8 cellular contexts compared by ENCODE assay signal in the genomic region with DNA sequence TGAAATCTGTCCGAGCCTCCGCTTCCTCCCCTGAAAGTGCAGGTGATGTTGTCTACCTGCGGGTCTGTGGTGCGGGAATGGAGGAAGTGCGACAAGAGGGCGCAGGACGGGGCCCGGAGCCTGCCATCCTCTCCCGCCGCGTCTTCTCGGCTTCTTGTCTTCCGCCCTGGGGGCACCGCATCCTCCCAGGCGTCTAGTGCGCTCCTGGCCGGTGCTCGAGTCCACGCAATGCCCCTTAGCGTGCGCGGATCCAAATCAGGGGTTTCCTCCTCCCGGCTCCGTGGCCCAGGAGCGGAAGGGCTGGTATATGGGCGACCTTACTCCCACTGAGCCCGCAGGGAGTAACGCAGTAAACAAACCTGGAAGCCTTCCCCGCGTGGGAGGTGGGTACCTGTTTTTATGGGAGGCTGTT. TPM values are rescaled to one million over a fixed set of nuclear protein-coding genes. Genes with fewer than 3 reads are reported as not detected.
DNase-seq lines count a peak whose midpoint lies in the region; ATAC-seq, FAIRE-seq and TF ChIP-seq lines count a peak whose summit lies in the region.

No MANE protein-coding gene starts in this region.

- H3K4me3 ChIP-seq in RWPE2 (ENCODE audit: severe bottlenecking), result peak overlapping the region; percentile 54
- H3K4me3 ChIP-seq in astrocyte of the spinal cord (ENCODE audit: low read depth, low read length), result peak overlapping the region; percentile 95
- H3K4me3 ChIP-seq in kidney (ENCODE audit: low read length in 2 of 2), result peak overlapping the region; percentile 84 to 95

- H3K27me3 ChIP-seq in RWPE2 (ENCODE audit: insufficient read depth, poor library complexity, severe bottlenecking), result no peaks in the 10 kb centered on the region

- no peaks in the 10 kb centered on the region for H3K4me1 ChIP-seq in ES-I3 (ENCODE audit: insufficient read depth, low read length)
- H3K4me1 ChIP-seq in RWPE2 (ENCODE audit: insufficient read depth, poor library complexity, severe bottlenecking), result no peaks in the 10 kb centered on the region
- no peaks in the 10 kb centered on the region for H3K4me1 ChIP-seq in kidney (ENCODE audit: control insufficient read depth in 1 of 2, insufficient read depth in 1 of 2, low read depth in 1 of 2, low read length in 2 of 2)

- H3K27ac ChIP-seq in RWPE2 (ENCODE audit: poor library complexity, severe bottlenecking) (peak overlapping the region; percentile 54), kidney (ENCODE audit: low read depth in 2 of 2, low read length in 2 of 2) (peak overlapping the region; percentile 82 to 85)

- peak; percentile 22 for ATAC-seq in HG02759 (IDR thresholded peaks at IDR 0.05; ENCODE audit: unreplicated experiment)
- ATAC-seq in RWPE2 (ENCODE audit: low read depth), result peak; percentile 36; the same call in 2 of the 3 replicates
- no peak for ATAC-seq in GM18517 (IDR thresholded peaks at IDR 0.05; ENCODE audit: unreplicated experiment)

- no peak for FAIRE-seq in kidney (lab: Jason Lieb, UNC)
- no peak for FAIRE-seq in H54 (lab: Jason Lieb, UNC)

- H3K36me3 ChIP-seq in ES-I3 (ENCODE audit: insufficient read depth, low read length) (no peaks in the 10 kb centered on the region), RWPE2 (ENCODE audit: low read depth) (0 out of 2 replicates have a peak, but pooled peaks cover 7% of the 10 kb centered on the region), kidney (ENCODE audit: control insufficient read depth in 1 of 2, insufficient read depth in 2 of 2, low read length in 2 of 2) (peaks cover 0 to 2% of the 10 kb centered on the region in 2 donors)

- intact Hi-C loops in kidney (cut with DNase I), result no loop called here

- DNase-seq in RWPE2 (ENCODE audit: low spot score), result no peak
- peak; percentile 12 for DNase-seq in astrocyte of the spinal cord (ENCODE audit: low read depth, low spot score)
- DNase-seq in kidney, result peak; percentile 82
- DNase-seq in stimulated activated CD4-positive, alpha-beta T cell treated with anti-CD3 and anti-CD28 coated beads, Interleukin-4, amount 100 ng/mL, for 24 hours, result peak; percentile 48
- DNase-seq in H54 (ENCODE audit: insufficient read length, low spot score), result no peak

- H3K9ac ChIP-seq in ES-I3 (ENCODE audit: low read depth, low read length) (peak overlapping the region; percentile 75), kidney (ENCODE audit: low read length in 2 of 2) (peak overlapping the region; percentile 64 to 82)

- no peak for TF ChIP-seq POLR2A in H54 (IDR thresholded peaks at IDR 0.05; ENCODE audit: low read depth, low read length)

- H3K9me3 ChIP-seq in ES-I3 (ENCODE audit: control insufficient read depth, insufficient read depth, low read length), result no peaks in the 10 kb centered on the region
- no peaks in the 10 kb centered on the region for H3K9me3 ChIP-seq in RWPE2 (ENCODE audit: severe bottlenecking)
- H3K9me3 ChIP-seq in kidney (ENCODE audit: control insufficient read depth in 1 of 2, low read length in 2 of 2), result no peaks in the 10 kb centered on the region

- in situ Hi-C loops in astrocyte of the spinal cord (cut with HindIII; ENCODE audit: low sequenced_read_pairs), result no loop called here

- no peak for TF ChIP-seq CTCF in RWPE2 (IDR thresholded peaks at IDR 0.05; ENCODE audit: poor library complexity, severe bottlenecking)
- TF ChIP-seq CTCF in astrocyte of the spinal cord (IDR thresholded peaks at IDR 0.05; ENCODE audit: low read depth, low read length), result no peak
- TF ChIP-seq CTCF in kidney (IDR thresholded peaks at IDR 0.05; ENCODE audit: borderline replicate concordance, extremely low read depth, insufficient read depth), result no peak

RNA-seq across cellular contexts. Expression of a gene that starts 0.4 kb away (rescaled TPM):
- total RNA-seq in kidney, result 48.2 TPM
- 11.4 TPM for polyA plus RNA-seq in kidney (ENCODE audit: insufficient read depth, low read depth, low replicate concordance)

RNA-seq across cellular contexts. Expression of a gene that starts 7.1 kb away (rescaled TPM):
- total RNA-seq in kidney, result 39.1 TPM
- 13.8 TPM for polyA plus RNA-seq in kidney (ENCODE audit: insufficient read depth, low read depth, low replicate concordance)

Comparison
In these comparisons a context has a peak if more than half of its experiments do, and no peak if none do; other contexts are left out.
1. DNase-seq: peak in astrocyte of the spinal cord (single experiment), kidney (single experiment) and stimulated activated CD4-positive, alpha-beta T cell treated with anti-CD3 and anti-CD28 coated beads, Interleukin-4, amount 100 ng/mL, for 24 hours (single experiment); none in RWPE2 (single experiment) and H54 (single experiment).
2. Peak in every context shown above with its lines, with median percentiles within 50 percentile points of each other: H3K4me3 ChIP-seq.